Comparison of ENCODE assay signal across 9 cellular contexts in the genomic region with DNA sequence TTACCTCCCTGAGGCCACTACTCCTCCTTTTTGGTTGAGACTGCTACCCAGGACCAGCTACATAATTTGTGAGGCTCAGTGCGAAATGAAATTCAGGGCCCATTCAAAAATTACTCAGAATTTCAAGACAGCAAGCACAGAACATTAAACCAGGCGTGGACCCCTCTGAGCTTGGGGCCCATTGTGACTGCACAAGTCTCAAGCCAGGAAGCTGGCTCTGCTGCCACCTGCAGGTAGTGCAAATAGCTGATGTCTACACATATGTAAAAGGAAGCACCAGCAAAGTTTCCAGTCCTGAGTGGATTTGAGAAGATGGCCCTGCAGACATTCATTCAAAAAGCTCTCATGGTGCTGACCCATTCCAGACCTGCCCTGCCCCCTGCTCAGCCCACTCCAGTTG.
A peak's percentile ranks its signal among the peaks of the same experiment; 100 is the strongest.
DNase-seq lines count a peak whose midpoint lies in the region; ATAC-seq and TF ChIP-seq lines count a peak whose summit lies in the region.
"Had no signal": no experiment of that assay in that cellular context is flagged by ENCODE, and none has a peak within 500 bp of the region (broad histone marks: within the 10 kb centered on the region; RNA-seq: fewer than 3 reads in every experiment).

No MANE protein-coding gene starts in this region.

- ATAC-seq in HG03342 (IDR thresholded peaks at IDR 0.05; ENCODE audit: unreplicated experiment) = peak; percentile 64
- peak; percentile 41 to 63 for ATAC-seq in stimulated activated naive B cell treated with anti-CD40 and anti-IgM and Interleukin-4, amounts not matched to agents 10 μg/mL and 1 μg/mL and 100 μg/mL, for 72 hours (replicated peaks)

- no peak overlapping the region for H3K4me2 ChIP-seq in SU-DHL-6 (ENCODE audit: low read depth, low read length, poor library complexity, severe bottlenecking)

- no peak overlapping the region for H3K4me3 Mint-ChIP-seq in stimulated activated naive B cell treated with anti-CD40 and anti-IgM and Interleukin-4, amounts not matched to agents 10 μg/mL and 1 μg/mL and 100 μg/mL, for 72 hours
- H3K4me3 Mint-ChIP-seq: brain had no signal

- no peaks in the 10 kb centered on the region for H3K9me2 ChIP-seq in SU-DHL-6 (replicated peaks; ENCODE audit: insufficient read depth, low read length)

- H3K79me2 ChIP-seq in SU-DHL-6 (ENCODE audit: insufficient read depth, low read length) = no peaks in the 10 kb centered on the region

- no peak overlapping the region for H3K9ac ChIP-seq in SU-DHL-6 (ENCODE audit: low read length)

- no peaks in the 10 kb centered on the region for H4K20me1 ChIP-seq in SU-DHL-6 (ENCODE audit: low read depth, low read length)

- intact Hi-C loops in head of caudate nucleus (cut with DNase I) = no loop called here

- peak; percentile 35 for DNase-seq in activated T-cell treated with anti-CD3 and anti-CD28 coated beads, Interleukin-2, amount 50 U/mL, for 48 hours
- DNase-seq in activated T-cell treated with anti-CD3 and anti-CD28 coated beads for 4 hours (no peak), head of caudate nucleus (peak in 37 of 42 donors; percentile 7 to 72 (median 38)), NCI-H1105 treated with DMSO at 0.1 percent for 48 hours (lab: John Stamatoyannopoulos, UW) (no peak), NCI-H2196 (lab: John Stamatoyannopoulos, UW; ENCODE audit: unreplicated experiment) (no peak)
- DNase-seq in stimulated activated naive B cell treated with anti-CD40 and anti-IgM and Interleukin-4, amounts not matched to agents 10 μg/mL and 1 μg/mL and 100 μg/mL, for 72 hours = no peak

- H3K9me3 Mint-ChIP-seq in stimulated activated naive B cell treated with anti-CD40 and anti-IgM and Interleukin-4, amounts not matched to agents 10 μg/mL and 1 μg/mL and 100 μg/mL, for 72 hours = no peaks in the 10 kb centered on the region
- H3K9me3 Mint-ChIP-seq: brain had no signal

- H3K27ac Mint-ChIP-seq in stimulated activated naive B cell treated with anti-CD40 and anti-IgM and Interleukin-4, amounts not matched to agents 10 μg/mL and 1 μg/mL and 100 μg/mL, for 72 hours = no peak overlapping the region
- H3K27ac Mint-ChIP-seq: brain had no signal

- H3K4me1 Mint-ChIP-seq in stimulated activated naive B cell treated with anti-CD40 and anti-IgM and Interleukin-4, amounts not matched to agents 10 μg/mL and 1 μg/mL and 100 μg/mL, for 72 hours = no peaks in the 10 kb centered on the region
- H3K4me1 Mint-ChIP-seq: brain had no signal

- H3K36me3 ChIP-seq in SU-DHL-6 (ENCODE audit: low read length) = no peaks in the 10 kb centered on the region

- H3K36me3 Mint-ChIP-seq in stimulated activated naive B cell treated with anti-CD40 and anti-IgM and Interleukin-4, amounts not matched to agents 10 μg/mL and 1 μg/mL and 100 μg/mL, for 72 hours = no peaks in the 10 kb centered on the region
- H3K36me3 Mint-ChIP-seq: brain had no signal

- TF ChIP-seq CTCF in SU-DHL-6 (IDR thresholded peaks at IDR 0.05; ENCODE audit: insufficient read depth, low read length, poor library complexity, severe bottlenecking) = peak; percentile 25

- no peaks in the 10 kb centered on the region for H3K27me3 ChIP-seq in SU-DHL-6 (ENCODE audit: low read length)

- no peak overlapping the region for H3K4me3 ChIP-seq in SU-DHL-6 (ENCODE audit: insufficient read depth, low read length, poor library complexity, severe bottlenecking)

- no peaks in the 10 kb centered on the region for H3F3A ChIP-seq in SU-DHL-6 (ENCODE audit: insufficient read depth)

- no peak overlapping the region for H2AFZ ChIP-seq in SU-DHL-6 (ENCODE audit: low read depth, low read length, severe bottlenecking)

- H3K9me3 ChIP-seq in SU-DHL-6 (ENCODE audit: insufficient read depth, low read length) = no peaks in the 10 kb centered on the region

- no peaks in the 10 kb centered on the region for H3K27me3 Mint-ChIP-seq in stimulated activated naive B cell treated with anti-CD40 and anti-IgM and Interleukin-4, amounts not matched to agents 10 μg/mL and 1 μg/mL and 100 μg/mL, for 72 hours

- H3K27ac ChIP-seq in SU-DHL-6 (ENCODE audit: low read depth, low read length) = no peak overlapping the region

Comparison
In these comparisons a context has a peak if more than half of its experiments do, and no peak if none do; other contexts are left out.
1. DNase-seq: peak in activated T-cell treated with anti-CD3 and anti-CD28 coated beads, Interleukin-2, amount 50 U/mL, for 48 hours (2 of 2) and head of caudate nucleus (37 of 42); none in activated T-cell treated with anti-CD3 and anti-CD28 coated beads for 4 hours (single experiment), stimulated activated naive B cell treated with anti-CD40 and anti-IgM and Interleukin-4, amounts not matched to agents 10 μg/mL and 1 μg/mL and 100 μg/mL, for 72 hours (single experiment), NCI-H1105 treated with DMSO at 0.1 percent for 48 hours (single experiment) and NCI-H2196 (single experiment).